Comparison of ENCODE assay signal across 16 cellular contexts in the genomic region with DNA sequence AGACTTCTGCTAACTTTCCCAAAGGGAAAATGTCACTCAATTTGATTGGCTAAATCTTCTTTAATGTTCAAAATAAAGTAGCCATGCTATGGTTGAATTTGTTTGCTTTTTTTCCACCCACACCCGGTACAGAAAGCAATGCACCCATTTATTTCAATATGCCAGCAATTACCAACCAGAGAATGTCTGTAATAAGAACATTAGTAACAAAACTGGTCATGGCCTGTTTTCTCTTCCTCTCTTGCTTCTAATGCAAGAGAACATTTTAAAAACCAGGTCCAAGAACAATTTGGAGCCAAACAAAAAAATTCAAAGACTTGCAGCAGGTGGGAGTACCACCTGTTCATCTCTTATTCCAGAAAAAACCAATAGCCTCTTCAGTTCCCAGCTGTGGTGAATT.
DNase-seq lines count a peak whose midpoint lies in the region; ATAC-seq lines count a peak whose summit lies in the region.
"Had no signal": no experiment of that assay in that cellular context is flagged by ENCODE, and none has a peak within 500 bp of the region (broad histone marks: within the 10 kb centered on the region; RNA-seq: fewer than 3 reads in every experiment).

No MANE protein-coding gene starts in this region.

- CTCF ChIA-PET in activated naive CD4-positive, alpha-beta T cell treated with anti-CD3 and anti-CD28 coated beads for 36 hours (lab: Charles Lee) = no interaction called here

- in situ Hi-C loops in HAP-1 (cut with MboI; ENCODE audit: low sequenced_read_pairs) = no loop called here

- H3K36me3 Mint-ChIP-seq in activated T-cell treated with anti-CD3 and anti-CD28 coated beads, Interleukin-2, amount 50 U/mL, for 4 hours (ENCODE audit: insufficient read depth) = no peaks in the 10 kb centered on the region
- no peaks in the 10 kb centered on the region for H3K36me3 Mint-ChIP-seq in activated naive CD4-positive, alpha-beta T cell treated with anti-CD3 and anti-CD28 coated beads for 36 hours (ENCODE audit: low read depth)

- H3K27me3 Mint-ChIP-seq in activated T-cell treated with anti-CD3 and anti-CD28 coated beads, Interleukin-2, amount 50 U/mL, for 4 hours (ENCODE audit: low read depth) = no peaks in the 10 kb centered on the region
- H3K27me3 Mint-ChIP-seq in activated naive CD4-positive, alpha-beta T cell treated with anti-CD3 and anti-CD28 coated beads for 36 hours (ENCODE audit: low read depth) = no peaks in the 10 kb centered on the region
- H3K27me3 Mint-ChIP-seq: activated CD4-positive, alpha-beta T cell treated with anti-CD3 and anti-CD28 coated beads, Interleukin-2, amount 10 ng/mL, durations not matched to agents 24 days and 14 days; progenitor cell of endocrine pancreas had no signal

- no peaks in the 10 kb centered on the region for H3K27me3 ChIP-seq in HAP-1 (ENCODE audit: low read depth)
- H3K27me3 ChIP-seq: upper lobe of left lung had no signal

- no peaks in the 10 kb centered on the region for H3K4me1 Mint-ChIP-seq in activated T-cell treated with anti-CD3 and anti-CD28 coated beads, Interleukin-2, amount 50 U/mL, for 4 hours (ENCODE audit: low read depth)
- no peaks in the 10 kb centered on the region for H3K4me1 Mint-ChIP-seq in activated naive CD4-positive, alpha-beta T cell treated with anti-CD3 and anti-CD28 coated beads for 36 hours (ENCODE audit: low read depth)
- H3K4me1 Mint-ChIP-seq: activated CD4-positive, alpha-beta T cell treated with anti-CD3 and anti-CD28 coated beads, Interleukin-2, amount 10 ng/mL, durations not matched to agents 24 days and 14 days had no signal

- no peaks in the 10 kb centered on the region for H3K9me3 ChIP-seq in HAP-1
- H3K9me3 ChIP-seq: A549, mucosa of descending colon, upper lobe of left lung had no signal

- no peak overlapping the region for H3K4me3 ChIP-seq in HAP-1
- H3K4me3 ChIP-seq: A549, mucosa of descending colon, upper lobe of left lung had no signal

- H3K9me3 Mint-ChIP-seq in activated T-cell treated with anti-CD3 and anti-CD28 coated beads, Interleukin-2, amount 50 U/mL, for 4 hours = peaks cover 20% of the 10 kb centered on the region
- H3K9me3 Mint-ChIP-seq in activated naive CD4-positive, alpha-beta T cell treated with anti-CD3 and anti-CD28 coated beads for 36 hours = peaks cover 4% of the 10 kb centered on the region
- H3K9me3 Mint-ChIP-seq: activated CD4-positive, alpha-beta T cell treated with anti-CD3 and anti-CD28 coated beads, Interleukin-2, amount 10 ng/mL, durations not matched to agents 24 days and 14 days had no signal

- intact Hi-C loops in activated naive CD4-positive, alpha-beta T cell treated with anti-CD3 and anti-CD28 coated beads for 36 hours (cut with micrococcal nuclease) = no loop called here

- no peaks in the 10 kb centered on the region for H3K4me1 ChIP-seq in HAP-1
- H3K4me1 ChIP-seq: A549, upper lobe of left lung had no signal

- no peaks in the 10 kb centered on the region for H3K36me3 ChIP-seq in HAP-1 (replicated peaks)
- H3K36me3 ChIP-seq: upper lobe of left lung had no signal

- ATAC-seq in HG02642 (IDR thresholded peaks at IDR 0.05; ENCODE audit: poor library complexity, unreplicated experiment) (peak; percentile 48), HG03439 (IDR thresholded peaks at IDR 0.05; ENCODE audit: unreplicated experiment) (peak; percentile 38)
- ATAC-seq in activated T-cell treated with anti-CD3 and anti-CD28 coated beads, Interleukin-2, amount 50 U/mL, for 4 hours = no peak
- ATAC-seq: A549, mucosa of descending colon had no signal

- DNase-seq in NCI-H2107 treated with DMSO at 0.1 percent for 48 hours (lab: John Stamatoyannopoulos, UW; ENCODE audit: unreplicated experiment) = peak; percentile 61
- DNase-seq in NCI-H2107 (lab: John Stamatoyannopoulos, UW) = no peak
- DNase-seq in activated T-cell treated with anti-CD3 and anti-CD28 coated beads, Interleukin-2, amount 50 U/mL, for 4 hours = no peak
- no peak for DNase-seq in activated naive CD4-positive, alpha-beta T cell treated with anti-CD3 and anti-CD28 coated beads for 36 hours
- DNase-seq in NCI-H2171 treated with DMSO at 0.1 percent for 48 hours (lab: John Stamatoyannopoulos, UW) = no peak
- DNase-seq in HAP-1 (ENCODE audit: low spot score in 2 of 2) = no peak
- DNase-seq: activated CD4-positive, alpha-beta T cell treated with anti-CD3 and anti-CD28 coated beads, Interleukin-2, amount 10 ng/mL, durations not matched to agents 24 days and 14 days; foreskin fibroblast; mucosa of descending colon; NCI-H226; OCI-M1; upper lobe of left lung had no signal

- no peak overlapping the region for H3K27ac Mint-ChIP-seq in activated naive CD4-positive, alpha-beta T cell treated with anti-CD3 and anti-CD28 coated beads for 36 hours
- H3K27ac Mint-ChIP-seq: activated CD4-positive, alpha-beta T cell treated with anti-CD3 and anti-CD28 coated beads, Interleukin-2, amount 10 ng/mL, durations not matched to agents 24 days and 14 days had no signal

- no peak overlapping the region for H3K4me3 Mint-ChIP-seq in activated T-cell treated with anti-CD3 and anti-CD28 coated beads, Interleukin-2, amount 50 U/mL, for 4 hours
- H3K4me3 Mint-ChIP-seq in activated naive CD4-positive, alpha-beta T cell treated with anti-CD3 and anti-CD28 coated beads for 36 hours = no peak overlapping the region
- H3K4me3 Mint-ChIP-seq: activated CD4-positive, alpha-beta T cell treated with anti-CD3 and anti-CD28 coated beads, Interleukin-2, amount 10 ng/mL, durations not matched to agents 24 days and 14 days had no signal

Comparison
In these comparisons a context has a peak if more than half of its experiments do, and no peak if none do; other contexts are left out.
1. ATAC-seq: peak in HG02642 (single experiment) and HG03439 (single experiment); none in activated T-cell treated with anti-CD3 and anti-CD28 coated beads, Interleukin-2, amount 50 U/mL, for 4 hours (0 of 2).